ENCODE assay signal across 8 cellular contexts in the genomic region with DNA sequence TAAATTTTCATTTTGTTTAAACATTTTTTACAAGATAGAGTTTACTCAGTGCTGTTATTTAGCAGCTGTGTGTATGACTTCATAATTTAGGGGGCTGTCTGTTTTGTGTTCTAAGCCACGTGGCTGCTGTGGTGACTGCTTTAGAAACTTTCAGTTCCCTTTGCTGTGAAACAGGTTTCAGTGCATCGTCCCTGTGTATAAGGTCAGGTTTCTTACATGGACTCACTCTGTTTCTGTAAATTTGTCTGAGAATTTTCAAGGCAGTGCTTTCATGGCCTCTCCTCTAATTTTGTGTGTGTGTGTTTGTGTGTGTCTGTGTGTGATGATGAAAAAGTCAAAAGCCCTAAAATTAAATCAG. TPM values are rescaled to one million over a fixed set of nuclear protein-coding genes. Genes with fewer than 3 reads are reported as not detected.
A peak's percentile ranks its signal among the peaks of the same experiment; 100 is the strongest.
DNase-seq lines count a peak whose midpoint lies in the region; ATAC-seq and TF ChIP-seq lines count a peak whose summit lies in the region.

No MANE protein-coding gene starts in this region.

- no peaks in the 10 kb centered on the region for H3K27me3 Mint-ChIP-seq in endodermal cell (ENCODE audit: insufficient read depth)
- H3K27me3 Mint-ChIP-seq in progenitor cell of endocrine pancreas: no peaks in the 10 kb centered on the region

- DNase-seq in Right ventricle myocardium superior (no peak), Right ventricle myocardium inferior (ENCODE audit: missing footprints) (no peak), NOMO-1 treated with DMSO at 0.1 percent for 48 hours (lab: John Stamatoyannopoulos, UW; ENCODE audit: unreplicated experiment) (peak; percentile 88), endodermal cell (peak; percentile 51), progenitor cell of endocrine pancreas (ENCODE audit: low spot score, unreplicated experiment) (no peak), SW480 (ENCODE audit: low spot score) (no peak), SKM-1 treated with dmso at 0.1 percent for 144 hours (lab: John Stamatoyannopoulos, UW; ENCODE audit: unreplicated experiment) (no peak)

- H3K4me1 Mint-ChIP-seq in endodermal cell (peaks cover 48% of the 10 kb centered on the region), progenitor cell of endocrine pancreas (ENCODE audit: low read depth) (peaks cover 33% of the 10 kb centered on the region)

- no peak for TF ChIP-seq CTCF in endodermal cell (conservative IDR thresholded peaks at IDR 0.05)
- no peak for TF ChIP-seq CTCF in progenitor cell of endocrine pancreas (IDR thresholded peaks at IDR 0.05; ENCODE audit: unreplicated experiment)

- H3K9me3 Mint-ChIP-seq in endodermal cell: no peaks in the 10 kb centered on the region
- H3K9me3 Mint-ChIP-seq in progenitor cell of endocrine pancreas (ENCODE audit: low read depth): no peaks in the 10 kb centered on the region

- peak overlapping the region; percentile 97 for H3K27ac Mint-ChIP-seq in endodermal cell
- peak overlapping the region; percentile 95 for H3K27ac Mint-ChIP-seq in progenitor cell of endocrine pancreas

- no peak overlapping the region for H3K9ac ChIP-seq in endodermal cell (ENCODE audit: extremely low read depth, low read length, poor library complexity, severe bottlenecking)

- intact Hi-C loops in Right ventricle myocardium superior (cut with DNase I): no loop called here
- intact Hi-C loops in Right ventricle myocardium inferior (cut with DNase I): no loop called here

- peak overlapping the region; percentile 66 for H3K4me3 Mint-ChIP-seq in endodermal cell
- H3K4me3 Mint-ChIP-seq in progenitor cell of endocrine pancreas (ENCODE audit: low read depth): peak overlapping the region; percentile 76

- no peaks in the 10 kb centered on the region for H3K9me3 ChIP-seq in endodermal cell (ENCODE audit: control insufficient read depth, low read length)

- H3K36me3 Mint-ChIP-seq in endodermal cell (ENCODE audit: low read depth) (peaks cover 2% of the 10 kb centered on the region), progenitor cell of endocrine pancreas (ENCODE audit: insufficient read depth) (peaks cover 1% of the 10 kb centered on the region)

- H3K27ac ChIP-seq in endodermal cell (ENCODE audit: low read depth, low read length): peak overlapping the region; percentile 87

- H3K4me3 ChIP-seq in endodermal cell (ENCODE audit: low read length): peak overlapping the region; percentile 75

- H3K27me3 ChIP-seq in endodermal cell (ENCODE audit: control insufficient read depth, insufficient read depth, low read length, poor library complexity, severe bottlenecking): no peaks in the 10 kb centered on the region

- peak; percentile 71 for ATAC-seq in Right ventricle myocardium superior (ENCODE audit: poor library complexity)
- ATAC-seq in Right ventricle myocardium inferior: no peak
- peak; percentile 90 for ATAC-seq in HG02798 (IDR thresholded peaks at IDR 0.05; ENCODE audit: poor library complexity, unreplicated experiment)

- H3K4me1 ChIP-seq in endodermal cell (ENCODE audit: control insufficient read depth, insufficient read depth, low read length): peaks cover 6% of the 10 kb centered on the region

- 31 to 35% methylated on average over 2 of the region's 2 CpGs for WGBS in endodermal cell (ENCODE audit: insufficient coverage in 1 of 2, insufficient read length in 1 of 2), 2 experiments

- H3K36me3 ChIP-seq in endodermal cell (ENCODE audit: control insufficient read depth, insufficient read depth, low read length): no peaks in the 10 kb centered on the region

RNA-seq across cellular contexts. Expression of gene BICD1, which starts 32.4 kb away (rescaled TPM):
- total RNA-seq in Right ventricle myocardium superior (3.5 TPM), Right ventricle myocardium inferior (4.2 TPM), endodermal cell (100 to 1,000 TPM in 1 of 2 donors, 10 to 100 TPM in 1; 56.0 to 101 TPM), progenitor cell of endocrine pancreas (88.4 and 92.8 TPM in 2 replicates)
- 24.8 TPM for polyA plus RNA-seq in endodermal cell (2013, experiment 1 of 2)
- polyA plus RNA-seq in endodermal cell (2013, experiment 2 of 2): 21.9 TPM

Comparison
In these comparisons a context has a peak if more than half of its experiments do, and no peak if none do; other contexts are left out.
1. DNase-seq: peak in NOMO-1 treated with DMSO at 0.1 percent for 48 hours (single experiment) and endodermal cell (single experiment); none in Right ventricle myocardium superior (single experiment), Right ventricle myocardium inferior (single experiment), progenitor cell of endocrine pancreas (single experiment), SW480 (single experiment) and SKM-1 treated with dmso at 0.1 percent for 144 hours (single experiment).
2. RNA of gene BICD1, which starts 32.4 kb away (total RNA-seq): 56.0 to 101 TPM in endodermal cell and 88.4 to 92.8 TPM in progenitor cell of endocrine pancreas; 4.2 TPM in Right ventricle myocardium inferior (single experiment) and 3.5 TPM in Right ventricle myocardium superior (single experiment); every median in the first group is over 10 times any median in the second.